33 cellular contexts compared by ENCODE assay signal in genomic region chr2:14994721-14995120, GRCh38.
"Had no signal": no experiment of that assay in that cellular context is flagged by ENCODE, and none has a peak within 500 bp of the region (broad histone marks: within the 10 kb centered on the region; RNA-seq: fewer than 3 reads in every experiment).

No MANE protein-coding gene starts in this region.

- H3K27ac Mint-ChIP-seq: activated B cell treated with CpG ODN at 0.5 μM for 24 hours; activated CD4-positive, alpha-beta memory T cell treated with anti-CD3 and anti-CD28 coated beads for 36 hours; activated CD4-positive, alpha-beta T cell treated with anti-CD3 and anti-CD28 coated beads, Interleukin-2, amount 10 ng/mL, durations not matched to agents 24 days and 14 days; activated CD8-positive, alpha-beta T cell treated with anti-CD3 and anti-CD28 coated beads for 36 hours; activated naive CD4-positive, alpha-beta T cell treated with anti-CD3 and anti-CD28 coated beads for 36 hours; activated naive CD4-positive, alpha-beta T cell treated with anti-CD3 and anti-CD28 coated beads, Interleukin-2, amount 50 U/mL, for 72 hours; activated naive CD8-positive, alpha-beta T cell treated with anti-CD3 and anti-CD28 coated beads for 36 hours; activated T-cell treated with anti-CD3 and anti-CD28 coated beads, Interleukin-2, amount 50 U/mL, for 72 hours; activated T-helper 1 cell treated with anti-CD3 and anti-CD28 coated beads, Interleukin-12 subunit alpha, Interleukin-12 subunit beta, Interleukin-2, Interleukin-4 antibody, amounts not matched to agents 30 ng/mL and 10 ng/mL and 1 ng/mL, durations not matched to agents 14 hours and 24 hours and 36 hours; activated T-helper 17 cell treated with anti-CD3 and anti-CD28 coated beads, Interleukin-2, amount 50 U/mL, for 72 hours; brain; T-helper 1 cell treated with Interleukin-12 subunit alpha and Interleukin-12 subunit beta and Interleukin-4 antibody, amounts not matched to agents 30 μg/mL and 1 μg/mL, for 36 hours; T-helper 2 cell treated with Interferon-gamma antibody and Interleukin-4, amounts not matched to agents 5 μg/mL and 100 μg/mL, for 36 hours had no signal

- H3K9me3 Mint-ChIP-seq: activated B cell treated with CpG ODN at 0.5 μM for 24 hours; activated CD4-positive, alpha-beta memory T cell treated with anti-CD3 and anti-CD28 coated beads for 36 hours; activated CD4-positive, alpha-beta T cell treated with anti-CD3 and anti-CD28 coated beads, Interleukin-2, amount 10 ng/mL, durations not matched to agents 24 days and 14 days; activated CD8-positive, alpha-beta T cell treated with anti-CD3 and anti-CD28 coated beads for 36 hours; activated naive CD4-positive, alpha-beta T cell treated with anti-CD3 and anti-CD28 coated beads for 36 hours; activated naive CD4-positive, alpha-beta T cell treated with anti-CD3 and anti-CD28 coated beads, Interleukin-2, amount 50 U/mL, for 72 hours; activated naive CD8-positive, alpha-beta T cell treated with anti-CD3 and anti-CD28 coated beads for 36 hours; activated T-cell treated with anti-CD3 and anti-CD28 coated beads, Interleukin-2, amount 50 U/mL, for 4 hours; activated T-cell treated with anti-CD3 and anti-CD28 coated beads, Interleukin-2, amount 50 U/mL, for 72 hours; activated T-helper 1 cell treated with anti-CD3 and anti-CD28 coated beads, Interleukin-12 subunit alpha, Interleukin-12 subunit beta, Interleukin-2, Interleukin-4 antibody, amounts not matched to agents 30 ng/mL and 10 ng/mL and 1 ng/mL, durations not matched to agents 14 hours and 24 hours and 36 hours; brain; T-helper 1 cell treated with Interleukin-12 subunit alpha and Interleukin-12 subunit beta and Interleukin-4 antibody, amounts not matched to agents 30 μg/mL and 1 μg/mL, for 36 hours; T-helper 2 cell treated with Interferon-gamma antibody and Interleukin-4, amounts not matched to agents 5 μg/mL and 100 μg/mL, for 36 hours had no signal

- FAIRE-seq: TTC549 had no signal

- H3K9me3 ChIP-seq: ascending aorta had no signal

- H3K4me1 ChIP-seq: ascending aorta had no signal

- H3K4me3 Mint-ChIP-seq: activated B cell treated with CpG ODN at 0.5 μM for 24 hours; activated CD4-positive, alpha-beta memory T cell treated with anti-CD3 and anti-CD28 coated beads for 36 hours; activated CD4-positive, alpha-beta T cell treated with anti-CD3 and anti-CD28 coated beads, Interleukin-2, amount 10 ng/mL, durations not matched to agents 24 days and 14 days; activated CD8-positive, alpha-beta T cell treated with anti-CD3 and anti-CD28 coated beads for 36 hours; activated naive CD4-positive, alpha-beta T cell treated with anti-CD3 and anti-CD28 coated beads for 36 hours; activated naive CD8-positive, alpha-beta T cell treated with anti-CD3 and anti-CD28 coated beads for 36 hours; activated T-cell treated with anti-CD3 and anti-CD28 coated beads, Interleukin-2, amount 50 U/mL, for 4 hours; activated T-cell treated with anti-CD3 and anti-CD28 coated beads, Interleukin-2, amount 50 U/mL, for 72 hours; activated T-helper 1 cell treated with anti-CD3 and anti-CD28 coated beads, Interleukin-12 subunit alpha, Interleukin-12 subunit beta, Interleukin-2, Interleukin-4 antibody, amounts not matched to agents 30 ng/mL and 10 ng/mL and 1 ng/mL, durations not matched to agents 14 hours and 24 hours and 36 hours; activated T-helper 17 cell treated with anti-CD3 and anti-CD28 coated beads, Interleukin-2, amount 50 U/mL, for 72 hours; brain; T-helper 1 cell treated with Interleukin-12 subunit alpha and Interleukin-12 subunit beta and Interleukin-4 antibody, amounts not matched to agents 30 μg/mL and 1 μg/mL, for 36 hours; T-helper 2 cell treated with Interferon-gamma antibody and Interleukin-4, amounts not matched to agents 5 μg/mL and 100 μg/mL, for 36 hours had no signal

- ATAC-seq: activated CD8-positive, alpha-beta T cell treated with anti-CD3 and anti-CD28 coated beads for 36 hours; activated naive CD4-positive, alpha-beta T cell treated with anti-CD3 and anti-CD28 coated beads, Interleukin-2, amount 50 U/mL, for 72 hours; activated T-cell treated with anti-CD3 and anti-CD28 coated beads, Interleukin-2, amount 50 U/mL, for 4 hours; activated T-cell treated with anti-CD3 and anti-CD28 coated beads, Interleukin-2, amount 50 U/mL, for 72 hours; activated T-helper 17 cell treated with anti-CD3 and anti-CD28 coated beads, Interleukin-2, amount 50 U/mL, for 72 hours had no signal

- H3K27me3 ChIP-seq: ascending aorta had no signal

- H3K27me3 Mint-ChIP-seq: activated B cell treated with CpG ODN at 0.5 μM for 24 hours had no signal

- H3K36me3 Mint-ChIP-seq: activated CD4-positive, alpha-beta memory T cell treated with anti-CD3 and anti-CD28 coated beads for 36 hours; activated naive CD4-positive, alpha-beta T cell treated with anti-CD3 and anti-CD28 coated beads, Interleukin-2, amount 50 U/mL, for 72 hours; activated naive CD8-positive, alpha-beta T cell treated with anti-CD3 and anti-CD28 coated beads for 36 hours; brain had no signal

- DNase-seq: activated B cell treated with CpG ODN at 0.5 μM for 24 hours; activated CD4-positive, alpha-beta memory T cell treated with anti-CD3 and anti-CD28 coated beads for 36 hours; activated CD4-positive, alpha-beta T cell treated with anti-CD3 and anti-CD28 coated beads for 4 hours; activated CD4-positive, alpha-beta T cell treated with anti-CD3 and anti-CD28 coated beads, Interleukin-2, amount 10 ng/mL, durations not matched to agents 24 days and 14 days; activated CD4-positive, alpha-beta T cell treated with anti-CD3 and anti-CD28 coated beads, Interleukin-2, amount 50 U/mL, for 1 hour; activated CD4-positive, alpha-beta T cell treated with anti-CD3 and anti-CD28 coated beads, Interleukin-2, amount 50 U/mL, for 4 hours; activated CD4-positive, CD25-positive, alpha-beta regulatory T cell treated with anti-CD3 and anti-CD28 coated beads, Interleukin-2, amount 50 U/mL, for 72 hours; activated CD8-positive, alpha-beta memory T cell treated with anti-CD3 and anti-CD28 coated beads, Interleukin-2, amount 50 U/mL, for 4 hours; activated CD8-positive, alpha-beta T cell treated with anti-CD3 and anti-CD28 coated beads for 36 hours; activated effector memory CD4-positive, alpha-beta T cell treated with anti-CD3 and anti-CD28 coated beads, Interleukin-2, amount 50 U/mL, for 16 hours; activated gamma-delta T cell treated with Interleukin-2 at 50 U/mL for 16 hours; activated naive CD4-positive, alpha-beta T cell; activated naive CD4-positive, alpha-beta T cell treated with anti-CD3 and anti-CD28 coated beads for 36 hours; activated naive CD4-positive, alpha-beta T cell treated with anti-CD3 and anti-CD28 coated beads, Interleukin-2, amount 50 U/mL, for 16 hours; activated naive CD8-positive, alpha-beta T cell treated with anti-CD3 and anti-CD28 coated beads for 36 hours; activated T-cell treated with anti-CD3 and anti-CD28 coated beads for 4 hours; activated T-cell treated with anti-CD3 and anti-CD28 coated beads, Interleukin-2, amount 50 U/mL, for 1 hour; activated T-cell treated with anti-CD3 and anti-CD28 coated beads, Interleukin-2, amount 50 U/mL, for 4 hours; activated T-cell treated with anti-CD3 and anti-CD28 coated beads, Interleukin-2, amount 50 U/mL, for 72 hours; amygdala; anterior cingulate cortex; central memory CD4-positive, alpha-beta T cell; T-helper 1 cell; T-helper 2 cell; T-helper 9 cell had no signal

- H3K36me3 ChIP-seq: ascending aorta had no signal

- H3K27ac ChIP-seq: ascending aorta had no signal

- H3K4me3 ChIP-seq: ascending aorta had no signal

- H3K4me1 Mint-ChIP-seq: activated B cell treated with CpG ODN at 0.5 μM for 24 hours; activated CD4-positive, alpha-beta T cell treated with anti-CD3 and anti-CD28 coated beads, Interleukin-2, amount 10 ng/mL, durations not matched to agents 24 days and 14 days; activated naive CD8-positive, alpha-beta T cell treated with anti-CD3 and anti-CD28 coated beads for 36 hours; activated T-helper 17 cell treated with anti-CD3 and anti-CD28 coated beads, Interleukin-2, amount 50 U/mL, for 72 hours had no signal
